Comparison of ENCODE assay signal across 17 cellular contexts in the genomic region with DNA sequence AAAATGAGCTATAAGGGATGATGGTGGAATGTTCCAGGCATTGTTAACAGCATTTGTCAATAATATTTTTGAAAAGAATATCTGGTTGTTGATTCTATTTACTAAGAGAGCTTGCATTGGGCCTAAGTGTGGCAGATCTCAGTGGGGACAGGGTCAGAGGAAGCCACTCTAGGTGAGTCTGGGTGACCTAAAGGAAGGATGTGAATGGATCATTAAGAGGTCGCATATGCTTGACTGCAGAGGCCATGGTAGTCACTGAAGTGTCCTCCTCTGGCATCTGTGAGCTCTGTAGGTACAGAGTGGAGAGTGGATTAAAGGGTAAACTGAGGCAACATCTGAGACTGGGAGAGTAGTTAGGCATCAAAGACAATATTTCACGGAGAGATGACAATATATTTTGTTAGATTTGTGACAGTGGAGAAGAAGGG. TPM values are rescaled to one million over a fixed set of nuclear protein-coding genes. Genes with fewer than 3 reads are reported as not detected.
DNase-seq lines count a peak whose midpoint lies in the region; ATAC-seq and TF ChIP-seq lines count a peak whose summit lies in the region.
"Had no signal": no experiment of that assay in that cellular context is flagged by ENCODE, and none has a peak within 500 bp of the region (broad histone marks: within the 10 kb centered on the region; RNA-seq: fewer than 3 reads in every experiment).

No MANE protein-coding gene starts in this region.

- peaks cover 16 to 66% (median 61%) of the 10 kb centered on the region in 10 experiments for H3K4me1 ChIP-seq in BLaER1 treated with 17β-estradiol and CSF1 and Interleukin-3, amounts not matched to agents 10 nM and 100 nM
- no peaks in the 10 kb centered on the region for H3K4me1 ChIP-seq in psoas muscle

- no peaks in the 10 kb centered on the region for H3K9me3 ChIP-seq in BLaER1 treated with 17β-estradiol and CSF1 and Interleukin-3, amounts not matched to agents 10 nM and 100 nM (replicated peaks in 1 of 11)
- no peaks in the 10 kb centered on the region for H3K9me3 ChIP-seq in psoas muscle

- CTCF ChIA-PET in activated B cell treated with CpG ODN at 0.5 μM for 24 hours (lab: Charles Lee): interaction anchor here (0.8 kb wide), 1 partner anchor 39 kb away, joined by 4 read pairs; no protein-coding TSS in a partner anchor

- H3K4me3 Mint-ChIP-seq in activated B cell treated with CpG ODN at 0.5 μM for 24 hours: no peak overlapping the region
- H3K4me3 Mint-ChIP-seq in stimulated activated memory B cell treated with anti-CD40 and anti-IgM and Interleukin-4, amounts not matched to agents 10 μg/mL and 1 μg/mL and 100 μg/mL, for 72 hours: no peak overlapping the region
- H3K4me3 Mint-ChIP-seq: CD4-positive, alpha-beta memory T cell; GM23338; H9 had no signal

- DNase-seq in activated B cell treated with CpG ODN at 0.5 μM for 24 hours (no peak), epithelial cell of prostate (ENCODE audit: low read depth, low spot score) (no peak), islet precursor cell (no peak), psoas muscle (no peak), DMS 273 treated with DMSO at 0.1 percent for 48 hours (lab: John Stamatoyannopoulos, UW) (no peak)
- DNase-seq: Calu3; CD4-positive, alpha-beta memory T cell; COR-L47; DMS153; DND-41; H9 had no signal

- H3K36me3 ChIP-seq in BLaER1 treated with 17β-estradiol and CSF1 and Interleukin-3, amounts not matched to agents 10 nM and 100 nM: no peaks in the 10 kb centered on the region
- H3K36me3 ChIP-seq in psoas muscle (ENCODE audit: insufficient read depth in 1 of 2, low read depth in 1 of 2): no peaks in the 10 kb centered on the region

- H3K9ac ChIP-seq in BLaER1 treated with 17β-estradiol and CSF1 and Interleukin-3, amounts not matched to agents 10 nM and 100 nM: no peak overlapping the region

- 79 to 82% (median 82%) methylated on average over 2 of the region's 2 CpGs for WGBS in psoas muscle, 3 donors

- no peaks in the 10 kb centered on the region for H4K20me1 ChIP-seq in BLaER1 treated with 17β-estradiol and CSF1 and Interleukin-3, amounts not matched to agents 10 nM and 100 nM

- peaks cover 33% of the 10 kb centered on the region for H3K4me1 Mint-ChIP-seq in activated B cell treated with CpG ODN at 0.5 μM for 24 hours
- H3K4me1 Mint-ChIP-seq in stimulated activated memory B cell treated with anti-CD40 and anti-IgM and Interleukin-4, amounts not matched to agents 10 μg/mL and 1 μg/mL and 100 μg/mL, for 72 hours: peaks cover 14% of the 10 kb centered on the region
- H3K4me1 Mint-ChIP-seq: CD4-positive, alpha-beta memory T cell had no signal

- no peaks in the 10 kb centered on the region for H3K27me3 ChIP-seq in BLaER1 treated with 17β-estradiol and CSF1 and Interleukin-3, amounts not matched to agents 10 nM and 100 nM
- H3K27me3 ChIP-seq in psoas muscle (ENCODE audit: insufficient read depth in 3 of 3, low read length in 2 of 3): no peaks in the 10 kb centered on the region

- TF ChIP-seq CTCF in activated B cell treated with CpG ODN at 0.5 μM for 24 hours (IDR thresholded peaks at IDR 0.05): no peak
- TF ChIP-seq CTCF in psoas muscle (IDR thresholded peaks at IDR 0.05): no peak

- H3K27me3 Mint-ChIP-seq in activated B cell treated with CpG ODN at 0.5 μM for 24 hours: no peaks in the 10 kb centered on the region
- H3K27me3 Mint-ChIP-seq in stimulated activated memory B cell treated with anti-CD40 and anti-IgM and Interleukin-4, amounts not matched to agents 10 μg/mL and 1 μg/mL and 100 μg/mL, for 72 hours: no peaks in the 10 kb centered on the region

- no peaks in the 10 kb centered on the region for H3K9me3 Mint-ChIP-seq in activated B cell treated with CpG ODN at 0.5 μM for 24 hours
- H3K9me3 Mint-ChIP-seq in stimulated activated memory B cell treated with anti-CD40 and anti-IgM and Interleukin-4, amounts not matched to agents 10 μg/mL and 1 μg/mL and 100 μg/mL, for 72 hours: no peaks in the 10 kb centered on the region
- H3K9me3 Mint-ChIP-seq: CD4-positive, alpha-beta memory T cell; GM23338 had no signal

- ATAC-seq in activated B cell treated with CpG ODN at 0.5 μM for 24 hours (ENCODE audit: low read depth): no peak
- no peak for ATAC-seq in stimulated activated memory B cell treated with anti-CD40 and anti-IgM and Interleukin-4, amounts not matched to agents 10 μg/mL and 1 μg/mL and 100 μg/mL, for 72 hours
- no peak for ATAC-seq in psoas muscle
- no peak for ATAC-seq in HG03460 (IDR thresholded peaks at IDR 0.05; ENCODE audit: unreplicated experiment)
- ATAC-seq: GM12878, HCT116 had no signal

- peaks cover 8% of the 10 kb centered on the region for H3K36me3 Mint-ChIP-seq in activated B cell treated with CpG ODN at 0.5 μM for 24 hours (ENCODE audit: low read depth)
- H3K36me3 Mint-ChIP-seq in stimulated activated memory B cell treated with anti-CD40 and anti-IgM and Interleukin-4, amounts not matched to agents 10 μg/mL and 1 μg/mL and 100 μg/mL, for 72 hours: peaks cover 47% of the 10 kb centered on the region
- H3K36me3 Mint-ChIP-seq: CD4-positive, alpha-beta memory T cell had no signal

- no peak overlapping the region for H3K27ac ChIP-seq in BLaER1 treated with 17β-estradiol and CSF1 and Interleukin-3, amounts not matched to agents 10 nM and 100 nM
- H3K27ac ChIP-seq in epithelial cell of prostate: peak overlapping the region; percentile 62
- no peak overlapping the region for H3K27ac ChIP-seq in psoas muscle

- intact Hi-C loops in activated B cell treated with CpG ODN at 0.5 μM for 24 hours (cut with micrococcal nuclease): no loop called here
- intact Hi-C loops in psoas muscle (cut with DNase I): no loop called here

- POLR2A ChIA-PET in activated B cell treated with CpG ODN at 0.5 μM for 24 hours (lab: Charles Lee): no interaction called here

- no peak overlapping the region for H3K4me3 ChIP-seq in BLaER1 treated with 17β-estradiol and CSF1 and Interleukin-3, amounts not matched to agents 10 nM and 100 nM
- no peak overlapping the region for H3K4me3 ChIP-seq in psoas muscle
- H3K4me3 ChIP-seq: GM12878, GM23338 had no signal

- peak overlapping the region in 8 of 11 experiments; percentile 49 to 86 (median 81); a peak in 16 of 22 replicates for H3K4me2 ChIP-seq in BLaER1 treated with 17β-estradiol and CSF1 and Interleukin-3, amounts not matched to agents 10 nM and 100 nM
- H3K4me2 ChIP-seq: GM23338 had no signal

- H3K27ac Mint-ChIP-seq in activated B cell treated with CpG ODN at 0.5 μM for 24 hours: peak overlapping the region; percentile 3
- peak overlapping the region; percentile 50 for H3K27ac Mint-ChIP-seq in stimulated activated memory B cell treated with anti-CD40 and anti-IgM and Interleukin-4, amounts not matched to agents 10 μg/mL and 1 μg/mL and 100 μg/mL, for 72 hours
- H3K27ac Mint-ChIP-seq: GM23338, H9 had no signal

RNA-seq across cellular contexts. Expression of gene TOP3B, which starts 37.9 kb away (rescaled TPM):
- 60.4 and 83.4 TPM in 2 replicates for total RNA-seq in activated B cell treated with CpG ODN at 0.5 μM for 24 hours
- total RNA-seq in psoas muscle: 10 to 100 TPM in 1 of 4 donors, 1 to 10 TPM in 3; 5.4 to 12.2 (median 9.0) TPM
- polyA plus RNA-seq in psoas muscle: 10 to 100 TPM in 1 of 3 donors, 1 to 10 TPM in 2; 6.4 to 13.5 (median 8.1) TPM
